ENCODE assay signal across 12 cellular contexts in genomic region chr9:124621371-124622328, GRCh38.
A peak's percentile ranks its signal among the peaks of the same experiment; 100 is the strongest.
DNase-seq lines count a peak whose midpoint lies in the region; ATAC-seq lines count a peak whose summit lies in the region.
"Had no signal": no experiment of that assay in that cellular context is flagged by ENCODE, and none has a peak within 500 bp of the region (broad histone marks: within the 10 kb centered on the region; RNA-seq: fewer than 3 reads in every experiment).

No MANE protein-coding gene starts in this region.

- H3K36me3 Mint-ChIP-seq in activated CD4-positive, alpha-beta memory T cell treated with anti-CD3 and anti-CD28 coated beads for 36 hours = no peaks in the 10 kb centered on the region

- POLR2A ChIA-PET in activated CD4-positive, alpha-beta memory T cell treated with anti-CD3 and anti-CD28 coated beads for 36 hours (lab: Charles Lee) = no interaction called here

- peaks cover 2% of the 10 kb centered on the region for H3K27me3 Mint-ChIP-seq in activated CD4-positive, alpha-beta memory T cell treated with anti-CD3 and anti-CD28 coated beads for 36 hours

- H3K4me3 Mint-ChIP-seq in activated CD4-positive, alpha-beta memory T cell treated with anti-CD3 and anti-CD28 coated beads for 36 hours = no peak overlapping the region
- H3K4me3 Mint-ChIP-seq: T-helper 17 cell had no signal

- intact Hi-C loops in activated CD4-positive, alpha-beta memory T cell treated with anti-CD3 and anti-CD28 coated beads for 36 hours (cut with micrococcal nuclease) = no loop called here

- H3K27ac Mint-ChIP-seq in activated CD4-positive, alpha-beta memory T cell treated with anti-CD3 and anti-CD28 coated beads for 36 hours = no peak overlapping the region
- H3K27ac Mint-ChIP-seq: T-helper 17 cell had no signal

- no peaks in the 10 kb centered on the region for H3K4me1 Mint-ChIP-seq in activated CD4-positive, alpha-beta memory T cell treated with anti-CD3 and anti-CD28 coated beads for 36 hours (ENCODE audit: low read depth)
- H3K4me1 Mint-ChIP-seq: T-helper 17 cell had no signal

- peak; percentile 79 for DNase-seq in cerebellar cortex (ENCODE audit: low spot score)
- peak; percentile 4 for DNase-seq in stimulated activated CD8-positive, alpha-beta memory T cell treated with anti-CD3 and anti-CD28 coated beads, Interleukin-4, amount 100 ng/mL, for 24 hours (ENCODE audit: low read depth)
- DNase-seq in activated CD4-positive, alpha-beta memory T cell treated with anti-CD3 and anti-CD28 coated beads for 36 hours = no peak
- no peak for DNase-seq in stimulated activated naive CD4-positive, alpha-beta T cell (lab: John Stamatoyannopoulos, UW)
- no peak for DNase-seq in germinal center (ENCODE audit: low spot score)
- DNase-seq: activated T-cell treated with anti-CD3 and anti-CD28 coated beads, Interleukin-2, amount 50 U/mL, for 48 hours; effector memory CD4-positive, alpha-beta T cell; NCI-H1436; T-helper 17 cell; uterus had no signal

- H3K9me3 Mint-ChIP-seq in activated CD4-positive, alpha-beta memory T cell treated with anti-CD3 and anti-CD28 coated beads for 36 hours = no peaks in the 10 kb centered on the region

- peak; percentile 61 for ATAC-seq in GM18907 (IDR thresholded peaks at IDR 0.05; ENCODE audit: unreplicated experiment)
- ATAC-seq in HG03460 (IDR thresholded peaks at IDR 0.05; ENCODE audit: unreplicated experiment) = peak; percentile 58
- ATAC-seq: T-helper 17 cell had no signal

- CTCF ChIA-PET in activated CD4-positive, alpha-beta memory T cell treated with anti-CD3 and anti-CD28 coated beads for 36 hours (lab: Charles Lee) = no interaction called here

Comparison
In these comparisons a context has a peak if more than half of its experiments do, and no peak if none do; other contexts are left out.
1. DNase-seq: peak in cerebellar cortex (single experiment) and stimulated activated CD8-positive, alpha-beta memory T cell treated with anti-CD3 and anti-CD28 coated beads, Interleukin-4, amount 100 ng/mL, for 24 hours (single experiment); none in activated CD4-positive, alpha-beta memory T cell treated with anti-CD3 and anti-CD28 coated beads for 36 hours (single experiment), stimulated activated naive CD4-positive, alpha-beta T cell (0 of 6) and germinal center (single experiment).